33 cellular contexts compared by ENCODE assay signal in the genomic region with DNA sequence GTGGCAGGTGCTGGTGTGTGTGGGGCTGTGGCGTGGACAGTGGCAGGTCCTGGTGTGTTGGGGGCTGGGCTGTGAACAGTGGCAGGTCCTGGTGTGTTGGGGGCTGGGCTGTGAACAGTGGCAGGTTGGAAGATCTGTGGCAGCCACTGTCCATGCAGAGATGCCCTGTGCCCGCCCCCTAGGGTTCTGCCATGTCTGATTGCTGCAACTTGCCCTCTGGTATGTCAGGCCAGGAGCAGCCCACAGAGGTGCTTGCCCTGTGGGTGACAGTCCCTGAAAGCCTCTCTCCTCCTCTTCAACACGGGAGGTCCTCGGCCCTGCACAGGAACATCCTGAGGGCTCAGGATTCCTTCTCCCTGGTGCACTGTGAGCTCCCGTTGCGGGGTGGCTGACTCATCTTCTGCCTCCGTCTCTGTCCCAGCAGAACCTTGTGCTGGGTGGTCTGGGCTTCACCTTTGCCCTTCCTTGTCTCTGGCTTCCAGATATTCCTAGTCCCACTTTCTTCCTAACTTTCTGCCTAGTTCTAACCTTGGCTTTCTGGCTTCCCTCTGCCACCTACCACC. TPM values are rescaled to one million over a fixed set of nuclear protein-coding genes. Genes with fewer than 3 reads are reported as not detected.
"Had no signal": no experiment of that assay in that cellular context is flagged by ENCODE, and none has a peak within 500 bp of the region (broad histone marks: within the 10 kb centered on the region; RNA-seq: fewer than 3 reads in every experiment).

No MANE protein-coding gene starts in this region.

- H3K27me3 Mint-ChIP-seq: activated CD4-positive, alpha-beta memory T cell treated with anti-CD3 and anti-CD28 coated beads for 36 hours; activated CD4-positive, alpha-beta T cell treated with anti-CD3 and anti-CD28 coated beads, Interleukin-2, amount 10 ng/mL, durations not matched to agents 24 days and 14 days; activated CD8-positive, alpha-beta memory T cell treated with anti-CD3 and anti-CD28 coated beads, Interleukin-2, amount 10 ng/mL, durations not matched to agents 7 days and 5 days; activated naive CD4-positive, alpha-beta T cell treated with anti-CD3 and anti-CD28 coated beads, Interleukin-2, amount 50 U/mL, for 24 hours; activated naive CD8-positive, alpha-beta T cell treated with anti-CD3 and anti-CD28 coated beads for 36 hours; activated naive CD8-positive, alpha-beta T cell treated with anti-CD3 and anti-CD28 coated beads, Interleukin-2, amount 50 U/mL, for 24 hours; effector memory CD8-positive, alpha-beta T cell had no signal

- H3K36me3 ChIP-seq: adrenal gland, esophagus squamous epithelium had no signal

- DNase-seq: activated CD4-positive, alpha-beta memory T cell treated with anti-CD3 and anti-CD28 coated beads for 36 hours; activated CD4-positive, alpha-beta T cell treated with anti-CD3 and anti-CD28 coated beads for 36 hours; activated CD4-positive, alpha-beta T cell treated with anti-CD3 and anti-CD28 coated beads, Interleukin-2, amount 10 ng/mL, durations not matched to agents 24 days and 14 days; activated CD4-positive, CD25-positive, alpha-beta regulatory T cell; activated CD4-positive, CD25-positive, alpha-beta regulatory T cell treated with anti-CD3 and anti-CD28 coated beads, Interleukin-2, amount 50 U/mL, for 72 hours; activated CD8-positive, alpha-beta memory T cell treated with anti-CD3 and anti-CD28 coated beads, Interleukin-2, amount 10 ng/mL, durations not matched to agents 7 days and 5 days; activated CD8-positive, alpha-beta memory T cell treated with anti-CD3 and anti-CD28 coated beads, Interleukin-2, amount 50 U/mL, for 4 hours; activated CD8-positive, alpha-beta T cell treated with anti-CD3 and anti-CD28 coated beads, Interleukin-2, amount 10 ng/mL, durations not matched to agents 7 days and 5 days; activated effector memory CD4-positive, alpha-beta T cell treated with anti-CD3 and anti-CD28 coated beads, Interleukin-2, amount 50 U/mL, for 16 hours; activated naive CD4-positive, alpha-beta T cell treated with anti-CD3 and anti-CD28 coated beads for 36 hours; activated naive CD8-positive, alpha-beta T cell treated with anti-CD3 and anti-CD28 coated beads for 36 hours; activated naive CD8-positive, alpha-beta T cell treated with anti-CD3 and anti-CD28 coated beads, Interleukin-2, amount 50 U/mL, for 24 hours; activated T-cell treated with anti-CD3 and anti-CD28 coated beads, Interleukin-2, amount 50 U/mL, for 1 hour; activated T-cell treated with anti-CD3 and anti-CD28 coated beads, Interleukin-2, amount 50 U/mL, for 48 hours; adrenal gland; amygdala; aorta; body of pancreas; caudate nucleus; cortex of kidney; dermis blood vessel endothelial cell; effector CD4-positive, alpha-beta T cell; effector memory CD8-positive, alpha-beta T cell; esophagus squamous epithelium; foreskin melanocyte; T-helper 2 cell had no signal

- H3K27ac ChIP-seq: adrenal gland, body of pancreas, epithelial cell of prostate, esophagus squamous epithelium had no signal

- H3K9me3 Mint-ChIP-seq: activated CD4-positive, alpha-beta memory T cell treated with anti-CD3 and anti-CD28 coated beads for 36 hours; activated CD4-positive, alpha-beta T cell treated with anti-CD3 and anti-CD28 coated beads, Interleukin-2, amount 10 ng/mL, durations not matched to agents 24 days and 14 days; activated naive CD4-positive, alpha-beta T cell treated with anti-CD3 and anti-CD28 coated beads for 36 hours; activated naive CD4-positive, alpha-beta T cell treated with anti-CD3 and anti-CD28 coated beads, Interleukin-2, amount 50 U/mL, for 24 hours; activated naive CD8-positive, alpha-beta T cell treated with anti-CD3 and anti-CD28 coated beads for 36 hours; activated naive CD8-positive, alpha-beta T cell treated with anti-CD3 and anti-CD28 coated beads, Interleukin-2, amount 50 U/mL, for 24 hours; activated T-helper 1 cell treated with anti-CD3 and anti-CD28 coated beads, Interleukin-12 subunit alpha, Interleukin-12 subunit beta, Interleukin-2, Interleukin-4 antibody, amounts not matched to agents 30 ng/mL and 10 ng/mL and 1 ng/mL, durations not matched to agents 14 hours and 24 hours and 36 hours; activated T-helper 2 cell treated with anti-CD3 and anti-CD28 coated beads, Interferon-gamma antibody, Interleukin-2, Interleukin-4, amounts not matched to agents 10 μg/mL and 5 μg/mL and 100 μg/mL, durations not matched to agents 14 hours and 24 hours and 36 hours had no signal

- H3K4me3 ChIP-seq: adrenal gland, body of pancreas, esophagus squamous epithelium had no signal

- H3K9me3 ChIP-seq: adrenal gland, body of pancreas, esophagus squamous epithelium had no signal

- H3K4me3 Mint-ChIP-seq: activated CD4-positive, alpha-beta memory T cell treated with anti-CD3 and anti-CD28 coated beads for 36 hours; activated CD4-positive, alpha-beta T cell treated with anti-CD3 and anti-CD28 coated beads for 36 hours; activated CD4-positive, alpha-beta T cell treated with anti-CD3 and anti-CD28 coated beads, Interleukin-2, amount 10 ng/mL, durations not matched to agents 24 days and 14 days; activated CD8-positive, alpha-beta memory T cell treated with anti-CD3 and anti-CD28 coated beads, Interleukin-2, amount 10 ng/mL, durations not matched to agents 7 days and 5 days; activated CD8-positive, alpha-beta T cell treated with anti-CD3 and anti-CD28 coated beads, Interleukin-2, amount 10 ng/mL, durations not matched to agents 7 days and 5 days; activated naive CD4-positive, alpha-beta T cell treated with anti-CD3 and anti-CD28 coated beads for 36 hours; activated naive CD4-positive, alpha-beta T cell treated with anti-CD3 and anti-CD28 coated beads, Interleukin-2, amount 50 U/mL, for 24 hours; activated naive CD8-positive, alpha-beta T cell treated with anti-CD3 and anti-CD28 coated beads for 36 hours; activated naive CD8-positive, alpha-beta T cell treated with anti-CD3 and anti-CD28 coated beads, Interleukin-2, amount 50 U/mL, for 24 hours; activated T-helper 1 cell treated with anti-CD3 and anti-CD28 coated beads, Interleukin-12 subunit alpha, Interleukin-12 subunit beta, Interleukin-2, Interleukin-4 antibody, amounts not matched to agents 30 ng/mL and 10 ng/mL and 1 ng/mL, durations not matched to agents 14 hours and 24 hours and 36 hours; effector memory CD8-positive, alpha-beta T cell had no signal

- H3K27ac Mint-ChIP-seq: activated CD4-positive, alpha-beta memory T cell treated with anti-CD3 and anti-CD28 coated beads for 36 hours; activated CD4-positive, alpha-beta T cell treated with anti-CD3 and anti-CD28 coated beads for 36 hours; activated CD4-positive, alpha-beta T cell treated with anti-CD3 and anti-CD28 coated beads, Interleukin-2, amount 10 ng/mL, durations not matched to agents 24 days and 14 days; activated CD8-positive, alpha-beta memory T cell treated with anti-CD3 and anti-CD28 coated beads, Interleukin-2, amount 10 ng/mL, durations not matched to agents 7 days and 5 days; activated CD8-positive, alpha-beta T cell treated with anti-CD3 and anti-CD28 coated beads, Interleukin-2, amount 10 ng/mL, durations not matched to agents 7 days and 5 days; activated naive CD4-positive, alpha-beta T cell treated with anti-CD3 and anti-CD28 coated beads for 36 hours; activated naive CD4-positive, alpha-beta T cell treated with anti-CD3 and anti-CD28 coated beads, Interleukin-2, amount 50 U/mL, for 24 hours; activated naive CD8-positive, alpha-beta T cell treated with anti-CD3 and anti-CD28 coated beads for 36 hours; activated naive CD8-positive, alpha-beta T cell treated with anti-CD3 and anti-CD28 coated beads, Interleukin-2, amount 50 U/mL, for 24 hours; activated T-helper 1 cell treated with anti-CD3 and anti-CD28 coated beads, Interleukin-12 subunit alpha, Interleukin-12 subunit beta, Interleukin-2, Interleukin-4 antibody, amounts not matched to agents 30 ng/mL and 10 ng/mL and 1 ng/mL, durations not matched to agents 14 hours and 24 hours and 36 hours; activated T-helper 2 cell treated with anti-CD3 and anti-CD28 coated beads, Interferon-gamma antibody, Interleukin-2, Interleukin-4, amounts not matched to agents 10 μg/mL and 5 μg/mL and 100 μg/mL, durations not matched to agents 14 hours and 24 hours and 36 hours; effector memory CD8-positive, alpha-beta T cell had no signal

- H3K4me1 Mint-ChIP-seq: activated CD4-positive, alpha-beta T cell treated with anti-CD3 and anti-CD28 coated beads for 36 hours; activated CD4-positive, alpha-beta T cell treated with anti-CD3 and anti-CD28 coated beads, Interleukin-2, amount 10 ng/mL, durations not matched to agents 24 days and 14 days; activated CD8-positive, alpha-beta memory T cell treated with anti-CD3 and anti-CD28 coated beads, Interleukin-2, amount 10 ng/mL, durations not matched to agents 7 days and 5 days; activated naive CD4-positive, alpha-beta T cell treated with anti-CD3 and anti-CD28 coated beads, Interleukin-2, amount 50 U/mL, for 24 hours; activated naive CD8-positive, alpha-beta T cell treated with anti-CD3 and anti-CD28 coated beads for 36 hours; activated naive CD8-positive, alpha-beta T cell treated with anti-CD3 and anti-CD28 coated beads, Interleukin-2, amount 50 U/mL, for 24 hours had no signal

- ATAC-seq: activated CD4-positive, alpha-beta T cell treated with anti-CD3 and anti-CD28 coated beads for 36 hours; activated CD8-positive, alpha-beta memory T cell treated with anti-CD3 and anti-CD28 coated beads, Interleukin-2, amount 10 ng/mL, durations not matched to agents 7 days and 5 days; activated CD8-positive, alpha-beta T cell treated with anti-CD3 and anti-CD28 coated beads, Interleukin-2, amount 10 ng/mL, durations not matched to agents 7 days and 5 days; activated naive CD8-positive, alpha-beta T cell treated with anti-CD3 and anti-CD28 coated beads, Interleukin-2, amount 50 U/mL, for 24 hours; body of pancreas; effector memory CD8-positive, alpha-beta T cell had no signal

- H3K36me3 Mint-ChIP-seq: activated CD4-positive, alpha-beta memory T cell treated with anti-CD3 and anti-CD28 coated beads for 36 hours; activated CD8-positive, alpha-beta memory T cell treated with anti-CD3 and anti-CD28 coated beads, Interleukin-2, amount 10 ng/mL, durations not matched to agents 7 days and 5 days; activated naive CD4-positive, alpha-beta T cell treated with anti-CD3 and anti-CD28 coated beads, Interleukin-2, amount 50 U/mL, for 24 hours; activated naive CD8-positive, alpha-beta T cell treated with anti-CD3 and anti-CD28 coated beads for 36 hours had no signal

- H3K4me1 ChIP-seq: adrenal gland, esophagus squamous epithelium had no signal

- H3K27me3 ChIP-seq: adrenal gland, body of pancreas, esophagus squamous epithelium had no signal

RNA-seq across cellular contexts. Expression of gene OPCML, which starts 13.5 kb away (rescaled TPM):
- total RNA-seq: activated CD4-positive, alpha-beta memory T cell treated with anti-CD3 and anti-CD28 coated beads for 36 hours; activated CD4-positive, alpha-beta T cell treated with anti-CD3 and anti-CD28 coated beads for 36 hours; activated CD4-positive, alpha-beta T cell treated with anti-CD3 and anti-CD28 coated beads, Interleukin-2, amount 10 ng/mL, durations not matched to agents 24 days and 14 days; activated CD8-positive, alpha-beta memory T cell treated with anti-CD3 and anti-CD28 coated beads for 36 hours; activated CD8-positive, alpha-beta memory T cell treated with anti-CD3 and anti-CD28 coated beads, Interleukin-2, amount 10 ng/mL, durations not matched to agents 7 days and 5 days; activated CD8-positive, alpha-beta T cell treated with anti-CD3 and anti-CD28 coated beads, Interleukin-2, amount 10 ng/mL, durations not matched to agents 7 days and 5 days; activated naive CD4-positive, alpha-beta T cell treated with anti-CD3 and anti-CD28 coated beads for 36 hours; activated naive CD8-positive, alpha-beta T cell treated with anti-CD3 and anti-CD28 coated beads for 36 hours; activated T-helper 1 cell treated with anti-CD3 and anti-CD28 coated beads, Interleukin-12 subunit alpha, Interleukin-12 subunit beta, Interleukin-2, Interleukin-4 antibody, amounts not matched to agents 30 ng/mL and 10 ng/mL and 1 ng/mL, durations not matched to agents 14 hours and 24 hours and 36 hours; activated T-helper 2 cell treated with anti-CD3 and anti-CD28 coated beads, Interferon-gamma antibody, Interleukin-2, Interleukin-4, amounts not matched to agents 10 μg/mL and 5 μg/mL and 100 μg/mL, durations not matched to agents 14 hours and 24 hours and 36 hours; dermis blood vessel endothelial cell; endothelial cell of umbilical vein; fibroblast of villous mesenchyme had no signal
